ENCODE assay signal across 11 cellular contexts in the genomic region with DNA sequence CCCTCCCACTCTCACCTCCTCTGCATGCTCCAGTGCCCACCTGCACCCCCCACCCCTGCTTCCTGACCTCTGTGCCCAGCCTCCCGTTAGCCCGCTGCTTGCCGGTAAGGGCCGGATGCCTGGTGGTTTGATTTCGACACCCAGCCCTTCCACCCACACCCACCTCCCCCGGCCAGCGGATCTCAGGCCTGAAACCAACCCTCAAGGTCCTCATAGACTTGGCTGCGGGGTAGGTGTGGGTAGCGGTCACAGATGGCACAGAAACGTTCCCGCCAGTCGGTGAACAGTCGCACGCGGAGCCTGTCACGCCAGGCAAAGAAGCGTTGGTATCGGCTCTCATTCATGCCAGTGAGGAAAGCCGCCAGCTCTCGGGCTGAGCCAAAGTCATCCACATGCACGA. TPM values are rescaled to one million over a fixed set of nuclear protein-coding genes. Genes with fewer than 3 reads are reported as not detected.
DNase-seq lines count a peak whose midpoint lies in the region; ATAC-seq, FAIRE-seq and TF ChIP-seq lines count a peak whose summit lies in the region.
"Had no signal": no experiment of that assay in that cellular context is flagged by ENCODE, and none has a peak within 500 bp of the region (broad histone marks: within the 10 kb centered on the region; RNA-seq: fewer than 3 reads in every experiment).

No MANE protein-coding gene starts in this region.

- intact Hi-C loops in spleen (cut with DNase I; ENCODE audit: low total_unique reads): loop anchor here (10.0 kb wide), 1 partner anchor 86 kb away; a partner anchor contains a TSS

- no peak for ATAC-seq in GM19395 (IDR thresholded peaks at IDR 0.05; ENCODE audit: unreplicated experiment)
- ATAC-seq in GM19035 (IDR thresholded peaks at IDR 0.05; ENCODE audit: unreplicated experiment): no peak
- ATAC-seq in HG02678 (IDR thresholded peaks at IDR 0.05; ENCODE audit: unreplicated experiment): no peak
- no peak for ATAC-seq in HG02970 (IDR thresholded peaks at IDR 0.05; ENCODE audit: low FRiP score, unreplicated experiment)
- ATAC-seq: psoas muscle had no signal

- 17 to 33% (median 19%) methylated on average over 16 to 21 of the region's 21 CpGs for WGBS in spleen, 5 donors

- H3K9me3 Mint-ChIP-seq in activated naive CD4-positive, alpha-beta T cell treated with anti-CD3 and anti-CD28 coated beads, Interleukin-2, amount 10 ng/mL, durations not matched to agents 7 days and 5 days: no peaks in the 10 kb centered on the region

- no peaks in the 10 kb centered on the region for H3K36me3 ChIP-seq in spleen

- H3K9me3 ChIP-seq in spleen: no peaks in the 10 kb centered on the region
- H3K9me3 ChIP-seq: psoas muscle had no signal

- peak overlapping the region in 6 of 8 donors; percentile 28 to 86 (median 64) for H3K4me3 ChIP-seq in spleen
- H3K4me3 ChIP-seq: psoas muscle had no signal

- TF ChIP-seq CTCF in spleen (IDR thresholded peaks at IDR 0.05 in 8 of 11, conservative IDR thresholded peaks at IDR 0.05 in 3 of 11): peak in 1 of 11 experiments; percentile 6

- H3K27me3 ChIP-seq in spleen (replicated peaks in 1 of 7): no peaks in the 10 kb centered on the region

- H3K4me3 Mint-ChIP-seq in activated naive CD4-positive, alpha-beta T cell treated with anti-CD3 and anti-CD28 coated beads, Interleukin-2, amount 10 ng/mL, durations not matched to agents 7 days and 5 days: peak overlapping the region; percentile 54

- H3K36me3 Mint-ChIP-seq in activated naive CD4-positive, alpha-beta T cell treated with anti-CD3 and anti-CD28 coated beads, Interleukin-2, amount 10 ng/mL, durations not matched to agents 7 days and 5 days: no peaks in the 10 kb centered on the region

- H3K27ac Mint-ChIP-seq in activated naive CD4-positive, alpha-beta T cell treated with anti-CD3 and anti-CD28 coated beads, Interleukin-2, amount 10 ng/mL, durations not matched to agents 7 days and 5 days: peak overlapping the region; percentile 76

- CTCF ChIA-PET in activated naive CD4-positive, alpha-beta T cell treated with anti-CD3 and anti-CD28 coated beads, Interleukin-2, amount 10 ng/mL, durations not matched to agents 7 days and 5 days (lab: Charles Lee): interaction anchor here (1.9 to 3.6 kb wide), 7 partner anchors 8 to 242 kb away, joined by 8 to 22 read pairs (median 12); a partner anchor contains a TSS

- peaks cover 44% of the 10 kb centered on the region for H3K27me3 Mint-ChIP-seq in activated naive CD4-positive, alpha-beta T cell treated with anti-CD3 and anti-CD28 coated beads, Interleukin-2, amount 10 ng/mL, durations not matched to agents 7 days and 5 days

- peak overlapping the region; percentile 15 to 94 (median 84) for H3K27ac ChIP-seq in spleen
- H3K27ac ChIP-seq: psoas muscle had no signal

- no peak for TF ChIP-seq POLR2A in spleen (IDR thresholded peaks at IDR 0.05)

- H3K4me1 Mint-ChIP-seq in activated naive CD4-positive, alpha-beta T cell treated with anti-CD3 and anti-CD28 coated beads, Interleukin-2, amount 10 ng/mL, durations not matched to agents 7 days and 5 days: peaks cover 68% of the 10 kb centered on the region

- peak; percentile 83 for FAIRE-seq in GM18507 (lab: Jason Lieb, UNC)
- FAIRE-seq: G401.6 had no signal

- peaks cover 61 to 94% (median 92%) of the 10 kb centered on the region in 6 donors for H3K4me1 ChIP-seq in spleen

- no peak for DNase-seq in GM18507 (ENCODE audit: extremely low spot score, insufficient read length, low read depth)
- peak; percentile 49 for DNase-seq in RPMI8226
- DNase-seq in activated naive CD4-positive, alpha-beta T cell treated with anti-CD3 and anti-CD28 coated beads, Interleukin-2, amount 10 ng/mL, durations not matched to agents 7 days and 5 days: peak; percentile 57
- peak; percentile 95 for DNase-seq in spleen
- DNase-seq: NCI-H524 had no signal

RNA-seq across cellular contexts. Expression of a gene that starts 1.4 kb away (rescaled TPM):
- 10 to 100 TPM in 2 of 7 donors, 1 to 10 TPM in 5; 5.5 to 14.9 (median 6.7) TPM for total RNA-seq in spleen
- 1 to 10 TPM; 4.0 to 6.9 (median 4.8) TPM for polyA plus RNA-seq in spleen

RNA-seq across cellular contexts. Expression of a gene that starts 2.5 kb away (rescaled TPM):
- total RNA-seq in spleen: 10 to 100 TPM; 36.3 to 97.5 (median 59.0) TPM
- polyA plus RNA-seq in spleen: 10 to 100 TPM; 11.9 to 38.6 (median 19.6) TPM

RNA-seq across cellular contexts. Expression of a gene that starts 15.4 kb away (rescaled TPM):
- total RNA-seq in spleen: 100 to 1,000 TPM in 5 of 7 donors, 10 to 100 TPM in 2; 86.3 to 197 (median 111) TPM
- polyA plus RNA-seq in spleen: 100 to 1,000 TPM; 104 to 358 (median 256) TPM

RNA-seq across cellular contexts. Expression of a gene that starts 23.3 kb away (rescaled TPM):
- under 1 TPM in 2 of 7 donors, not detected in 5; 0.32 to 0.40 TPM for total RNA-seq in spleen
- polyA plus RNA-seq in spleen: under 1 TPM in 2 of 3 donors, not detected in 1; 0.11 to 0.58 TPM

RNA-seq across cellular contexts. Expression of a gene that starts 34.2 kb away (rescaled TPM):
- total RNA-seq in spleen: 10 to 100 TPM in 1 of 7 donors, 1 to 10 TPM in 6; 3.5 to 10.7 (median 5.5) TPM
- 1 to 10 TPM; 2.9 to 7.2 (median 5.3) TPM for polyA plus RNA-seq in spleen
